Comparison of ENCODE assay signal across 10 cellular contexts in genomic region chr1:38489844-38490270, GRCh38.
DNase-seq lines count a peak whose midpoint lies in the region; ATAC-seq, FAIRE-seq and TF ChIP-seq lines count a peak whose summit lies in the region.
"Had no signal": no experiment of that assay in that cellular context is flagged by ENCODE, and none has a peak within 500 bp of the region (broad histone marks: within the 10 kb centered on the region; RNA-seq: fewer than 3 reads in every experiment).

No MANE protein-coding gene starts in this region.

- peak; percentile 99 for FAIRE-seq in H1 (lab: Jason Lieb, UNC)

- H4K5ac ChIP-seq in H1 (ENCODE audit: insufficient read length, low read depth, low read length), result no peak overlapping the region

- H2BK120ac ChIP-seq in H1 (replicated peaks; ENCODE audit: low read depth, low read length), result no peak overlapping the region

- CTCF ChIA-PET in H1 (lab: Charles Lee; ENCODE audit: partially characterized antibody), result interaction anchor here (0.6 to 2.8 kb wide), 26 partner anchors 9 to 1232 kb away, joined by 3 to 25 read pairs (median 4); no protein-coding TSS in a partner anchor

- H2BK20ac ChIP-seq in H1 (ENCODE audit: low read length), result no peak overlapping the region

- no peak overlapping the region for H2BK15ac ChIP-seq in H1 (ENCODE audit: low read length)

- intact Hi-C loops in ascending aorta (cut with DNase I), result no loop called here

- H2AFZ ChIP-seq in H1 (ENCODE audit: low read length), result no peak overlapping the region

- TF ChIP-seq POLR2A in H1 (IDR thresholded peaks at IDR 0.05; ENCODE audit: control extremely low read depth in 1 of 2, low read depth in 2 of 2, low read length in 2 of 2), result no peak

- no peak overlapping the region for H3K23ac ChIP-seq in H1 (ENCODE audit: insufficient read length)

- H3K36me3 Mint-ChIP-seq in progenitor cell of endocrine pancreas (ENCODE audit: insufficient read depth), result no peaks in the 10 kb centered on the region

- TF ChIP-seq RAD21 in H1 (IDR thresholded peaks at IDR 0.05 in 1 of 2, conservative IDR thresholded peaks at IDR 0.05 in 1 of 2; ENCODE audit: low read depth in 2 of 2, low read length in 2 of 2), result peak; percentile 78 to 81

- POLR2A ChIA-PET in H1 (lab: Charles Lee; ENCODE audit: partially characterized antibody), result interaction anchor here (0.6 to 2.6 kb wide), 9 partner anchors 9 to 144 kb away, joined by 3 to 10 read pairs (median 5); no protein-coding TSS in a partner anchor

- no peaks in the 10 kb centered on the region; a peak in 2 of 7 replicates for H3K27me3 ChIP-seq in H1 (replicated peaks in 1 of 4; ENCODE audit: control insufficient read depth in 3 of 4, extremely low read depth in 1 of 4, insufficient read depth in 3 of 4, low read length in 3 of 4)
- H3K27me3 ChIP-seq in ascending aorta, result no peaks in the 10 kb centered on the region

- peak overlapping the region in 1 of 2 experiments; percentile 8; a peak in 2 of 4 replicates for H3K4me2 ChIP-seq in H1 (ENCODE audit: insufficient read depth in 1 of 2, low read depth in 2 of 2, low read length in 2 of 2)

- no peak overlapping the region for H3K4ac ChIP-seq in H1 (replicated peaks; ENCODE audit: insufficient read length, low read depth, low read length)

- H3K9me3 ChIP-seq in H1 (ENCODE audit: insufficient read depth in 2 of 2, low read depth in 1 of 2, low read length in 1 of 2) (no peaks in the 10 kb centered on the region), ascending aorta (no peaks in the 10 kb centered on the region)

- H4K20me1 ChIP-seq in H1 (replicated peaks in 1 of 2; ENCODE audit: control insufficient read depth in 1 of 2, insufficient read depth in 2 of 2, low read length in 2 of 2), result no peaks in the 10 kb centered on the region

- H3K27ac Mint-ChIP-seq in progenitor cell of endocrine pancreas, result no peak overlapping the region
- H3K27ac Mint-ChIP-seq: T-helper 17 cell had no signal

- 5% methylated on average over 5 of the region's 6 CpGs; no CpG with 5 or more reads in 1 of the 2 experiments for WGBS in H1 (ENCODE audit: extremely low coverage in 1 of 2, insufficient coverage in 1 of 2, insufficient read length in 1 of 2, insufficient replicate concordance in 2 of 2, low coverage in 1 of 2, low lambda C conversion rate in 2 of 2, missing lambda C conversion rate in 1 of 2), 2 experiments

- peaks cover 2% of the 10 kb centered on the region for H3K23me2 ChIP-seq in H1 (ENCODE audit: low read depth, low read length)

- TF ChIP-seq EP300 in H1 (IDR thresholded peaks at IDR 0.05; ENCODE audit: borderline replicate concordance in 1 of 2, low read depth in 2 of 2, low read length in 2 of 2), result no peak; a peak in 1 of 3 replicates

- H3K27ac ChIP-seq in H1 (ENCODE audit: low read depth, low read length) (no peak overlapping the region), ascending aorta (no peak overlapping the region)

- DNase-seq in DMS114 treated with DMSO at 0.1 percent for 48 hours (lab: John Stamatoyannopoulos, UW; ENCODE audit: unreplicated experiment), result peak; percentile 16
- DNase-seq in HPDE6-E6E7 (ENCODE audit: extremely low spot score), result peak; percentile 13
- DNase-seq in H1 (ENCODE audit: low read depth in 1 of 2, low spot score in 2 of 2), result peak; percentile 96 to 98
- no peak for DNase-seq in progenitor cell of endocrine pancreas (ENCODE audit: low spot score, unreplicated experiment)
- DNase-seq in ascending aorta (ENCODE audit: low spot score in 2 of 2), result no peak

- H3K36me3 ChIP-seq in H1 (ENCODE audit: control insufficient read depth in 2 of 4, insufficient read depth in 4 of 4, low read length in 3 of 4) (no peaks in the 10 kb centered on the region), ascending aorta (no peaks in the 10 kb centered on the region)

- ATAC-seq in HG02759 (IDR thresholded peaks at IDR 0.05; ENCODE audit: unreplicated experiment) (no peak), HG03442 (IDR thresholded peaks at IDR 0.05; ENCODE audit: unreplicated experiment) (no peak)
- ATAC-seq: right cardiac atrium, T-helper 17 cell had no signal

- no peak overlapping the region for H3K4me3 Mint-ChIP-seq in progenitor cell of endocrine pancreas (ENCODE audit: low read depth)
- H3K4me3 Mint-ChIP-seq: T-helper 17 cell had no signal

- H2BK12ac ChIP-seq in H1 (ENCODE audit: low read depth, low read length), result no peak overlapping the region

- H2AK5ac ChIP-seq in H1 (ENCODE audit: low read depth, low read length), result no peak overlapping the region

- H3K79me2 ChIP-seq in H1 (ENCODE audit: control insufficient read depth in 1 of 2, insufficient read depth in 2 of 2, low read length in 2 of 2), result no peaks in the 10 kb centered on the region

- H3K79me1 ChIP-seq in H1 (ENCODE audit: low read depth, low read length), result no peaks in the 10 kb centered on the region

- H3K4me1 ChIP-seq in H1 (replicated peaks in 1 of 4; ENCODE audit: control insufficient read depth in 3 of 4, insufficient read depth in 4 of 4, low read length in 3 of 4) (peaks cover 0 to 9% (median 4%) of the 10 kb centered on the region in 4 experiments; a peak in 4 of 7 replicates), ascending aorta (no peaks in the 10 kb centered on the region)

- peak; percentile 44 for TF ChIP-seq CTCF in WI38 (IDR thresholded peaks at IDR 0.05; ENCODE audit: low read depth, low read length)
- peak; percentile 91 to 100 (median 98) for TF ChIP-seq CTCF in H1 (IDR thresholded peaks at IDR 0.05; ENCODE audit: control extremely low read depth in 1 of 3, insufficient read depth in 1 of 3, low read depth in 1 of 3, low read length in 3 of 3)
- peak; percentile 63 for TF ChIP-seq CTCF in progenitor cell of endocrine pancreas (IDR thresholded peaks at IDR 0.05; ENCODE audit: unreplicated experiment)
- TF ChIP-seq CTCF in ascending aorta (IDR thresholded peaks at IDR 0.05), result peak in 1 of 3 experiments; percentile 24

- H4K8ac ChIP-seq in H1 (ENCODE audit: extremely low read depth, insufficient read depth, low read length), result no peak overlapping the region

- peaks cover 2% of the 10 kb centered on the region for H3K4me1 Mint-ChIP-seq in progenitor cell of endocrine pancreas (ENCODE audit: low read depth)

- H2BK5ac ChIP-seq in H1 (ENCODE audit: low read depth, low read length), result no peak overlapping the region

- no peaks in the 10 kb centered on the region for H3K9me3 Mint-ChIP-seq in progenitor cell of endocrine pancreas (ENCODE audit: low read depth)

- H3K27me3 Mint-ChIP-seq in progenitor cell of endocrine pancreas, result peaks cover 38% of the 10 kb centered on the region

- H3K9ac ChIP-seq in H1 (replicated peaks in 1 of 4; ENCODE audit: extremely low read depth in 1 of 4, low read depth in 3 of 4, low read length in 3 of 4), result no peak overlapping the region; a peak in 1 of 7 replicates

- H3K4me3 ChIP-seq in WI38 (ENCODE audit: low read depth, low read length) (no peak overlapping the region), H1 (ENCODE audit: extremely low read depth in 1 of 4, insufficient read depth in 2 of 4, low read depth in 3 of 4, low read length in 4 of 4) (no peak overlapping the region), ascending aorta (no peak overlapping the region)

- H3K56ac ChIP-seq in H1 (replicated peaks; ENCODE audit: insufficient read length, low read depth, low read length), result no peak overlapping the region

- H3K18ac ChIP-seq in H1 (ENCODE audit: extremely low read depth, low read length), result no peak overlapping the region

- no peak overlapping the region for H4K91ac ChIP-seq in H1 (replicated peaks; ENCODE audit: insufficient read length, low read length)

- H3K14ac ChIP-seq in H1 (ENCODE audit: insufficient read length), result no peak overlapping the region

TF ChIP-seq in H1, 55 proteins besides CTCF, POLR2A, EP300 and RAD21 (continues in another document):
- TF ChIP-seq MAFK (IDR thresholded peaks at IDR 0.05; ENCODE audit: low read depth, low read length), result no peak

Comparison
In these comparisons a context has a peak if more than half of its experiments do, and no peak if none do; other contexts are left out.
1. DNase-seq: peak in DMS114 treated with DMSO at 0.1 percent for 48 hours (single experiment), HPDE6-E6E7 (single experiment) and H1 (2 of 2); none in progenitor cell of endocrine pancreas (single experiment) and ascending aorta (0 of 2).